In the genomic region with DNA sequence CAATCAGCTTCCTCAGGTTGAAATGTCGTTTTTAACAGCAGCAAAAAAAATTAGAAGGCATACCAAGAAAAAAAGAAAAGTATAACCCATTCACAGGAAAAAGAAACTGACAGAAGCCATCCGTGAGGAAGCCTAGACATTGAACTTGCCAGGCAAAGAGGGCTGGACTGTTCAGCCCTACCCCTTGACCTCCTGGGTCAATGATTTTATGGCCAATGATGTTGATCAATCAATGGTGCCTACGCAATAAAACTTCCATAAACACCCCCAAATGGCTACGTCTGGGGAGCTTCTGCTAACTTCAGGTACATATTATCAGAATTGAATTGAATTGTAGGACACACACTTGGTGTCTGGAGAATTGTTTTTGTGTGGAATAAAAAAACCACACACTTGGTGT, we compare ENCODE assay signal across 1 cellular context.
TF ChIP-seq lines count a peak whose summit lies in the region.

No MANE protein-coding gene starts in this region.

TF ChIP-seq in HCT116, 20 proteins besides CTCF, POLR2A, EP300 and RAD21 (continued from another document):
- no peak for TF ChIP-seq POLR2AphosphoS5 (IDR thresholded peaks at IDR 0.05; ENCODE audit: low read depth, low read length)
TF ChIP-seq in HCT116: peak in this region for 0.
